Comparison of ENCODE assay signal across 9 cellular contexts in the genomic region with DNA sequence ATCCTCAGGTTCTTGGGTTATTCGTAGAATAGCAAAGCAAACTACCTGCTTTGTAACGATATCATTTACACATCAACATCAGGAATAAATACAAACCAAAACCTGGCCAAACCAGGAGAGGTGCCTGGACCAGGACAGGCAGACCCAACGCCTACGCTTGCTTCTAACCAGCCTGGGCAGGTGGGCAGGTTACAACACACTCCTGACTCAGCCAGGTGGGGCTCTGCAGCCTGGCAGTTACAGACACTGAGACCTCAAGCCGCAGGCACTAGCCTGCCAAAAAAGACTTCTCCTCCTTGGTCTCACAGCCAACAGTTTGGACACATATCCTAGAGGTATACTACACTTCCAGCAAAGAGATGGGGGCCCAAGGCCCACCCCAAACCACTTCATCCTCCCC. TPM values are rescaled to one million over a fixed set of nuclear protein-coding genes. Genes with fewer than 3 reads are reported as not detected.
DNase-seq lines count a peak whose midpoint lies in the region; ATAC-seq lines count a peak whose summit lies in the region.
"Had no signal": no experiment of that assay in that cellular context is flagged by ENCODE, and none has a peak within 500 bp of the region (broad histone marks: within the 10 kb centered on the region; RNA-seq: fewer than 3 reads in every experiment).

No MANE protein-coding gene starts in this region.

- intact Hi-C loops in activated CD4-positive, alpha-beta memory T cell treated with anti-CD3 and anti-CD28 coated beads for 36 hours (cut with micrococcal nuclease): no loop called here

- no peaks in the 10 kb centered on the region for H3K27me3 Mint-ChIP-seq in activated CD4-positive, alpha-beta memory T cell treated with anti-CD3 and anti-CD28 coated beads, Interleukin-2, amount 10 ng/mL, durations not matched to agents 7 days and 5 days
- H3K27me3 Mint-ChIP-seq in activated CD4-positive, alpha-beta memory T cell treated with anti-CD3 and anti-CD28 coated beads for 36 hours: no peaks in the 10 kb centered on the region
- H3K27me3 Mint-ChIP-seq in effector memory CD8-positive, alpha-beta T cell: no peaks in the 10 kb centered on the region
- no peaks in the 10 kb centered on the region for H3K27me3 Mint-ChIP-seq in stimulated activated memory B cell treated with anti-CD40 and anti-IgM and Interleukin-4, amounts not matched to agents 10 μg/mL and 1 μg/mL and 100 μg/mL, for 72 hours

- no peak for DNase-seq in activated CD4-positive, alpha-beta memory T cell treated with anti-CD3 and anti-CD28 coated beads, Interleukin-2, amount 10 ng/mL, durations not matched to agents 7 days and 5 days
- DNase-seq in activated CD4-positive, alpha-beta memory T cell treated with anti-CD3 and anti-CD28 coated beads for 36 hours: no peak
- peak; percentile 53 for DNase-seq in HT-29 (ENCODE audit: low spot score)
- no peak for DNase-seq in effector memory CD8-positive, alpha-beta T cell
- DNase-seq in iPS-NIHi11 (ENCODE audit: low spot score): no peak
- DNase-seq in NK-92 treated with Interleukin-12 subunit alpha and Interleukin-12 subunit beta, amount 100 ng/mL, for 24 hours (lab: John Stamatoyannopoulos, UW): no peak
- DNase-seq: NCI-H748 treated with DMSO at 0.1 percent for 48 hours had no signal

- peaks cover 33% of the 10 kb centered on the region for H3K36me3 Mint-ChIP-seq in activated CD4-positive, alpha-beta memory T cell treated with anti-CD3 and anti-CD28 coated beads, Interleukin-2, amount 10 ng/mL, durations not matched to agents 7 days and 5 days (ENCODE audit: low read depth)
- H3K36me3 Mint-ChIP-seq in activated CD4-positive, alpha-beta memory T cell treated with anti-CD3 and anti-CD28 coated beads for 36 hours: peaks cover 5% of the 10 kb centered on the region
- H3K36me3 Mint-ChIP-seq in effector memory CD8-positive, alpha-beta T cell (ENCODE audit: insufficient read depth): peaks cover 48% of the 10 kb centered on the region
- peaks cover 24% of the 10 kb centered on the region for H3K36me3 Mint-ChIP-seq in stimulated activated memory B cell treated with anti-CD40 and anti-IgM and Interleukin-4, amounts not matched to agents 10 μg/mL and 1 μg/mL and 100 μg/mL, for 72 hours

- no peaks in the 10 kb centered on the region for H3K9me3 Mint-ChIP-seq in activated CD4-positive, alpha-beta memory T cell treated with anti-CD3 and anti-CD28 coated beads, Interleukin-2, amount 10 ng/mL, durations not matched to agents 7 days and 5 days
- H3K9me3 Mint-ChIP-seq in activated CD4-positive, alpha-beta memory T cell treated with anti-CD3 and anti-CD28 coated beads for 36 hours: no peaks in the 10 kb centered on the region
- H3K9me3 Mint-ChIP-seq in effector memory CD8-positive, alpha-beta T cell: no peaks in the 10 kb centered on the region
- H3K9me3 Mint-ChIP-seq in stimulated activated memory B cell treated with anti-CD40 and anti-IgM and Interleukin-4, amounts not matched to agents 10 μg/mL and 1 μg/mL and 100 μg/mL, for 72 hours: no peaks in the 10 kb centered on the region

- peak; percentile 41 for ATAC-seq in effector memory CD8-positive, alpha-beta T cell (replicated peaks)
- ATAC-seq in stimulated activated memory B cell treated with anti-CD40 and anti-IgM and Interleukin-4, amounts not matched to agents 10 μg/mL and 1 μg/mL and 100 μg/mL, for 72 hours: peak; percentile 24
- ATAC-seq in GM19452 (IDR thresholded peaks at IDR 0.05; ENCODE audit: unreplicated experiment): no peak

- POLR2A ChIA-PET in activated CD4-positive, alpha-beta memory T cell treated with anti-CD3 and anti-CD28 coated beads, Interleukin-2, amount 10 ng/mL, durations not matched to agents 7 days and 5 days (lab: Charles Lee): no interaction called here
- POLR2A ChIA-PET in activated CD4-positive, alpha-beta memory T cell treated with anti-CD3 and anti-CD28 coated beads for 36 hours (lab: Charles Lee): no interaction called here

- H3K4me3 Mint-ChIP-seq in activated CD4-positive, alpha-beta memory T cell treated with anti-CD3 and anti-CD28 coated beads, Interleukin-2, amount 10 ng/mL, durations not matched to agents 7 days and 5 days: no peak overlapping the region
- H3K4me3 Mint-ChIP-seq in activated CD4-positive, alpha-beta memory T cell treated with anti-CD3 and anti-CD28 coated beads for 36 hours: no peak overlapping the region
- peak overlapping the region; percentile 74 to 76 for H3K4me3 Mint-ChIP-seq in effector memory CD8-positive, alpha-beta T cell
- H3K4me3 Mint-ChIP-seq in stimulated activated memory B cell treated with anti-CD40 and anti-IgM and Interleukin-4, amounts not matched to agents 10 μg/mL and 1 μg/mL and 100 μg/mL, for 72 hours: peak overlapping the region; percentile 59

- peak overlapping the region; percentile 49 for H3K27ac Mint-ChIP-seq in activated CD4-positive, alpha-beta memory T cell treated with anti-CD3 and anti-CD28 coated beads, Interleukin-2, amount 10 ng/mL, durations not matched to agents 7 days and 5 days
- no peak overlapping the region for H3K27ac Mint-ChIP-seq in activated CD4-positive, alpha-beta memory T cell treated with anti-CD3 and anti-CD28 coated beads for 36 hours
- peak overlapping the region; percentile 2 to 60 for H3K27ac Mint-ChIP-seq in effector memory CD8-positive, alpha-beta T cell
- H3K27ac Mint-ChIP-seq in stimulated activated memory B cell treated with anti-CD40 and anti-IgM and Interleukin-4, amounts not matched to agents 10 μg/mL and 1 μg/mL and 100 μg/mL, for 72 hours: peak overlapping the region; percentile 86

- peaks cover 87% of the 10 kb centered on the region for H3K4me1 Mint-ChIP-seq in activated CD4-positive, alpha-beta memory T cell treated with anti-CD3 and anti-CD28 coated beads, Interleukin-2, amount 10 ng/mL, durations not matched to agents 7 days and 5 days
- H3K4me1 Mint-ChIP-seq in activated CD4-positive, alpha-beta memory T cell treated with anti-CD3 and anti-CD28 coated beads for 36 hours (ENCODE audit: low read depth): peaks cover 88% of the 10 kb centered on the region
- peaks cover 84 to 86% of the 10 kb centered on the region in 2 donors for H3K4me1 Mint-ChIP-seq in effector memory CD8-positive, alpha-beta T cell (ENCODE audit: low read depth in 2 of 2)
- peaks cover 91% of the 10 kb centered on the region for H3K4me1 Mint-ChIP-seq in stimulated activated memory B cell treated with anti-CD40 and anti-IgM and Interleukin-4, amounts not matched to agents 10 μg/mL and 1 μg/mL and 100 μg/mL, for 72 hours

- CTCF ChIA-PET in activated CD4-positive, alpha-beta memory T cell treated with anti-CD3 and anti-CD28 coated beads, Interleukin-2, amount 10 ng/mL, durations not matched to agents 7 days and 5 days (lab: Charles Lee): interaction anchor here (1.0 kb wide), 1 partner anchor 13 kb away, joined by 6 read pairs; no protein-coding TSS in a partner anchor
- CTCF ChIA-PET in activated CD4-positive, alpha-beta memory T cell treated with anti-CD3 and anti-CD28 coated beads for 36 hours (lab: Charles Lee): no interaction called here

RNA-seq across cellular contexts. Expression of gene ANKRD11, which starts 14.0 kb away (rescaled TPM):
- 100 to 1,000 TPM; 199 to 208 TPM for total RNA-seq in activated CD4-positive, alpha-beta memory T cell treated with anti-CD3 and anti-CD28 coated beads, Interleukin-2, amount 10 ng/mL, durations not matched to agents 7 days and 5 days
- 100 to 1,000 TPM; 126 to 133 TPM for total RNA-seq in activated CD4-positive, alpha-beta memory T cell treated with anti-CD3 and anti-CD28 coated beads for 36 hours
- total RNA-seq in HT-29 (2014; rRNA removed; shearing (Covaris generic)): 92.5 and 122 TPM in 2 replicates

RNA-seq across cellular contexts. Expression of gene SPG7, which starts 31.8 kb away (rescaled TPM):
- 10 to 100 TPM; 73.9 to 77.9 TPM for total RNA-seq in activated CD4-positive, alpha-beta memory T cell treated with anti-CD3 and anti-CD28 coated beads, Interleukin-2, amount 10 ng/mL, durations not matched to agents 7 days and 5 days
- 10 to 100 TPM; 67.9 to 70.4 TPM for total RNA-seq in activated CD4-positive, alpha-beta memory T cell treated with anti-CD3 and anti-CD28 coated beads for 36 hours
- total RNA-seq in HT-29 (2014; rRNA removed; shearing (Covaris generic)): 150 and 162 TPM in 2 replicates

Comparison
In these comparisons a context has a peak if more than half of its experiments do, and no peak if none do; other contexts are left out.
1. H3K4me3 Mint-ChIP-seq: peak in effector memory CD8-positive, alpha-beta T cell (2 of 2) and stimulated activated memory B cell treated with anti-CD40 and anti-IgM and Interleukin-4, amounts not matched to agents 10 μg/mL and 1 μg/mL and 100 μg/mL, for 72 hours (single experiment); none in activated CD4-positive, alpha-beta memory T cell treated with anti-CD3 and anti-CD28 coated beads, Interleukin-2, amount 10 ng/mL, durations not matched to agents 7 days and 5 days (single experiment) and activated CD4-positive, alpha-beta memory T cell treated with anti-CD3 and anti-CD28 coated beads for 36 hours (single experiment).